ENCODE assay signal across 24 cellular contexts in genomic region chr10:11034762-11035161, GRCh38. TPM values are rescaled to one million over a fixed set of nuclear protein-coding genes. Genes with fewer than 3 reads are reported as not detected.
DNase-seq lines count a peak whose midpoint lies in the region; ATAC-seq and TF ChIP-seq lines count a peak whose summit lies in the region.
"Had no signal": no experiment of that assay in that cellular context is flagged by ENCODE, and none has a peak within 500 bp of the region (broad histone marks: within the 10 kb centered on the region; RNA-seq: fewer than 3 reads in every experiment).

No MANE protein-coding gene starts in this region.

- no peaks in the 10 kb centered on the region for H3K9me3 Mint-ChIP-seq in endothelial cell (ENCODE audit: unreplicated experiment)
- H3K9me3 Mint-ChIP-seq: activated naive CD4-positive, alpha-beta T cell treated with anti-CD3 and anti-CD28 coated beads for 36 hours; activated T-cell treated with anti-CD3 and anti-CD28 coated beads, Interleukin-2, amount 50 U/mL, for 4 hours; CD8-positive, alpha-beta memory T cell; central memory CD8-positive, alpha-beta T cell; nephron; stimulated activated effector memory CD8-positive, alpha-beta T cell treated with anti-CD3 and anti-CD28 coated beads, Interleukin-12 subunit alpha, Interleukin-12 subunit beta, amount 100 ng/mL, for 72 hours had no signal

- H3K4me1 ChIP-seq in muscle layer of duodenum (ENCODE audit: control insufficient read depth in 1 of 2, insufficient read depth in 2 of 2, low read length in 2 of 2) (peaks cover 6% of the 10 kb centered on the region in 2 donors), uterus (no peaks in the 10 kb centered on the region)
- H3K4me1 ChIP-seq: HAP-1, parathyroid adenoma had no signal

- H3K4me3 Mint-ChIP-seq in endothelial cell (ENCODE audit: unreplicated experiment) = no peak overlapping the region
- H3K4me3 Mint-ChIP-seq: activated naive CD4-positive, alpha-beta T cell treated with anti-CD3 and anti-CD28 coated beads for 36 hours; activated T-cell treated with anti-CD3 and anti-CD28 coated beads, Interleukin-2, amount 50 U/mL, for 4 hours; CD8-positive, alpha-beta memory T cell; central memory CD8-positive, alpha-beta T cell; mesothelial cell of epicardium; nephron; stimulated activated effector memory CD8-positive, alpha-beta T cell treated with anti-CD3 and anti-CD28 coated beads, Interleukin-12 subunit alpha, Interleukin-12 subunit beta, amount 100 ng/mL, for 72 hours had no signal

- TF ChIP-seq CTCF in endothelial cell (IDR thresholded peaks at IDR 0.05; ENCODE audit: unreplicated experiment) (no peak), uterus (IDR thresholded peaks at IDR 0.05) (no peak)

- intact Hi-C loops in Right ventricle myocardium superior (cut with DNase I) (no loop called here), cardiac septum (cut with DNase I) (loop anchor here (5.0 kb wide), 2 partner anchors 133 to 362 kb away; no protein-coding TSS in a partner anchor), uterus (cut with DNase I; ENCODE audit: low total_unique reads) (no loop called here)

- no peaks in the 10 kb centered on the region for H3K36me3 Mint-ChIP-seq in endothelial cell (ENCODE audit: low read depth, unreplicated experiment)
- H3K36me3 Mint-ChIP-seq: CD8-positive, alpha-beta memory T cell; stimulated activated effector memory CD8-positive, alpha-beta T cell treated with anti-CD3 and anti-CD28 coated beads, Interleukin-12 subunit alpha, Interleukin-12 subunit beta, amount 100 ng/mL, for 72 hours had no signal

- DNase-seq in Right ventricle myocardium superior = no peak
- no peak for DNase-seq in cardiac septum (ENCODE audit: low spot score)
- DNase-seq in endothelial cell (ENCODE audit: low spot score) = no peak
- DNase-seq in uterus = no peak
- no peak for DNase-seq in NCI-H128 (lab: John Stamatoyannopoulos, UW; ENCODE audit: unreplicated experiment)
- DNase-seq in activated naive CD4-positive, alpha-beta T cell treated with Interleukin-2 at 50 U/mL for 16 hours = no peak
- no peak for DNase-seq in NCI-H187 (lab: John Stamatoyannopoulos, UW)
- DNase-seq: activated CD4-positive, CD25-positive, alpha-beta regulatory T cell treated with anti-CD3 and anti-CD28 coated beads, Interleukin-2, amount 50 U/mL, for 72 hours; activated CD8-positive, alpha-beta memory T cell treated with anti-CD3 and anti-CD28 coated beads for 24 hours; activated naive CD4-positive, alpha-beta T cell treated with anti-CD3 and anti-CD28 coated beads for 36 hours; activated T-cell treated with anti-CD3 and anti-CD28 coated beads, Interleukin-2, amount 50 U/mL, for 4 hours; CD8-positive, alpha-beta memory T cell; DMS153; erythroblast; NCI-H2227 treated with DMSO at 0.1 percent for 48 hours; stimulated activated CD4-positive, alpha-beta T cell treated with anti-CD3 and anti-CD28 coated beads, Interleukin-2, amount 100 ng/mL, for 24 hours had no signal

- H3K4me1 Mint-ChIP-seq in endothelial cell (ENCODE audit: unreplicated experiment) = peaks cover 29% of the 10 kb centered on the region
- H3K4me1 Mint-ChIP-seq: CD8-positive, alpha-beta memory T cell; central memory CD8-positive, alpha-beta T cell had no signal

- H3K27me3 ChIP-seq in muscle layer of duodenum (ENCODE audit: low read depth, low read length) (no peaks in the 10 kb centered on the region), uterus (no peaks in the 10 kb centered on the region)

- H3K27me3 Mint-ChIP-seq in endothelial cell (ENCODE audit: unreplicated experiment) = no peaks in the 10 kb centered on the region

- no peaks in the 10 kb centered on the region for H3K9me3 ChIP-seq in muscle layer of duodenum (ENCODE audit: control insufficient read depth in 1 of 2, low read length in 2 of 2)
- no peaks in the 10 kb centered on the region for H3K9me3 ChIP-seq in uterus
- H3K9me3 ChIP-seq: HAP-1, thoracic aorta had no signal

- no peak for TF ChIP-seq POLR2A in uterus (IDR thresholded peaks at IDR 0.05)

- peak overlapping the region; percentile 99 for H3K27ac Mint-ChIP-seq in endothelial cell (ENCODE audit: unreplicated experiment)
- H3K27ac Mint-ChIP-seq: activated naive CD4-positive, alpha-beta T cell treated with anti-CD3 and anti-CD28 coated beads for 36 hours; CD8-positive, alpha-beta memory T cell; mesothelial cell of epicardium; nephron; stimulated activated effector memory CD8-positive, alpha-beta T cell treated with anti-CD3 and anti-CD28 coated beads, Interleukin-12 subunit alpha, Interleukin-12 subunit beta, amount 100 ng/mL, for 72 hours had no signal

- ATAC-seq in Right ventricle myocardium superior (ENCODE audit: poor library complexity) = peak; percentile 25
- ATAC-seq: activated T-cell treated with anti-CD3 and anti-CD28 coated beads, Interleukin-2, amount 50 U/mL, for 4 hours; stimulated activated effector memory CD8-positive, alpha-beta T cell treated with anti-CD3 and anti-CD28 coated beads, Interleukin-12 subunit alpha, Interleukin-12 subunit beta, amount 100 ng/mL, for 72 hours had no signal

- no peak overlapping the region for H3K4me3 ChIP-seq in muscle layer of duodenum (ENCODE audit: low read depth in 1 of 2, low read length in 2 of 2)
- H3K4me3 ChIP-seq in uterus = no peak overlapping the region
- H3K4me3 ChIP-seq: HAP-1, thoracic aorta had no signal

- H3K36me3 ChIP-seq in muscle layer of duodenum (ENCODE audit: control insufficient read depth in 1 of 2, insufficient read depth in 2 of 2, low read length in 2 of 2) = peaks cover 0 to 2% of the 10 kb centered on the region in 2 donors
- no peaks in the 10 kb centered on the region for H3K36me3 ChIP-seq in uterus
- H3K36me3 ChIP-seq: HAP-1, thoracic aorta had no signal

- H3K27ac ChIP-seq in muscle layer of duodenum (ENCODE audit: low read length) (peak overlapping the region; percentile 10), uterus (peak overlapping the region; percentile 29 to 69)
- H3K27ac ChIP-seq: parathyroid adenoma, thoracic aorta had no signal

RNA-seq across cellular contexts. Expression of gene CELF2, which starts 17.1 kb away (rescaled TPM):
- total RNA-seq in Right ventricle myocardium superior (67.7 TPM), cardiac septum (67.5 TPM), endothelial cell (ENCODE audit: unreplicated experiment) (27.5 TPM), uterus (10 to 100 TPM; 12.8 to 59.2 (median 44.0) TPM)
